ENCODE assay signal across 23 cellular contexts in the genomic region with DNA sequence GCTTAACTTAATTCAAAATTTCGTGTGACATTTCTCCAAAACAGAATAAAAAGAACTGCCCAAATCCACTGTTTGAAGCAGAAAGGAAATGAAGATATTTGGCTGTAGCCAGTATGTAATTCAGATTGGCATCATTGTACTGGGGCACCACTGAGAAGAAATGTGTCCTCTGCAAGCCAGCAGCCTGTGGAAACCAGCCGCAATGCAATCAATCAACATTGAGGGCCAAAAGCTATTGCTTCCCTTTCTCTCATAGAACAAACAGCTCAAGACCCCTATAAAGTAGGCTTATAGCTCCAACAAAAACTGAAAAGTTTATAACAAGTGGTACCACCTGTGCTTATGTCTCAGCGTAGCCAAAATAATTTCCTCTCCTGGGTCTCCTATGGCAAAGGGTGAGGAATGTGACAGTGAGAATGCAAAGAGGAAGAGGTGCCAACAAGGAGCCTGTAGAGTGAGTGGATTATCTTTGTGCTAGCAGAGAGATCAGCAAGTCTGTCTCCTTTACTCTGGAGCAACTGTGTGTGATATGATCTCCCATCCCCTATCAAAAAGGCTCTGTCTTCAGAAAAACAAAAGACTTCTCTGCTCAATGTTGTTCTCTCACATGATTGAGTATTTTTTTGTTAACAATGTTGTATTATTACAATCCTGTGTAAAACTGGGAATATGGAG.
DNase-seq lines count a peak whose midpoint lies in the region; FAIRE-seq and TF ChIP-seq lines count a peak whose summit lies in the region.
"Had no signal": no experiment of that assay in that cellular context is flagged by ENCODE, and none has a peak within 500 bp of the region (broad histone marks: within the 10 kb centered on the region; RNA-seq: fewer than 3 reads in every experiment).

No MANE protein-coding gene starts in this region.

- H3K27me3 ChIP-seq in ascending aorta, result no peaks in the 10 kb centered on the region
- H3K27me3 ChIP-seq in mesendoderm (ENCODE audit: insufficient read depth, low read length, poor library complexity), result no peaks in the 10 kb centered on the region

- no CpG with 5 or more reads among the region's 3 CpGs for WGBS in mesendoderm (ENCODE audit: extremely low coverage, insufficient coverage, low lambda C conversion rate)

- DNase-seq in D721Med (ENCODE audit: insufficient read length, low spot score) (no peak), ascending aorta (ENCODE audit: low spot score in 2 of 2) (no peak), mesendoderm (peak; percentile 88), substantia nigra (lab: John Stamatoyannopoulos, UW) (peak in 2 of 49 donors; percentile 3 to 32), iPS-NIHi11 (ENCODE audit: low spot score) (no peak), T-helper 9 cell (no peak)
- no peak for DNase-seq in activated CD4-positive, alpha-beta T cell treated with anti-CD3 and anti-CD28 coated beads, Interleukin-2, amount 10 ng/mL, durations not matched to agents 24 days and 14 days
- DNase-seq: ACHN; Calu3; CD4-positive, CD25-positive, alpha-beta regulatory T cell; DMS79 treated with DMSO at 0.1 percent for 48 hours; GM23248; HCEC 1CT; Kasumi-1; NCI-H1105 treated with DMSO at 0.1 percent for 48 hours; NCI-H1694 treated with DMSO at 0.1 percent for 48 hours; NCI-H2107; NCI-H2227 treated with DMSO at 0.1 percent for 48 hours; NK-92 treated with Interleukin-12 subunit alpha and Interleukin-12 subunit beta, amount 100 ng/mL, for 24 hours had no signal

- FAIRE-seq in D721Med (lab: Jason Lieb, UNC), result peak; percentile 69
- FAIRE-seq: HTR-8/SVneo had no signal

- H3K4me2 ChIP-seq in mesendoderm (ENCODE audit: low read length), result no peak overlapping the region

- H2AK5ac ChIP-seq in mesendoderm (ENCODE audit: low read length), result no peak overlapping the region

- H2BK5ac ChIP-seq in mesendoderm (ENCODE audit: low read length), result no peak overlapping the region

- H3K27ac Mint-ChIP-seq in activated CD4-positive, alpha-beta T cell treated with anti-CD3 and anti-CD28 coated beads, Interleukin-2, amount 10 ng/mL, durations not matched to agents 24 days and 14 days, result no peak overlapping the region
- H3K27ac Mint-ChIP-seq: B cell; CD4-positive, CD25-positive, alpha-beta regulatory T cell; IgD-negative memory B cell had no signal

- H3K56ac ChIP-seq in mesendoderm (ENCODE audit: low read length), result peak overlapping the region; percentile 12

- H3K27ac ChIP-seq in ascending aorta (peak overlapping the region; percentile 10 to 36), mesendoderm (ENCODE audit: low read depth, low read length) (no peak overlapping the region), substantia nigra (ENCODE audit: low read depth, low read length, poor library complexity, severe bottlenecking) (peak overlapping the region; percentile 91)
- H3K27ac ChIP-seq: GM23248, HL-60 had no signal

- H3K18ac ChIP-seq in mesendoderm (ENCODE audit: low read length), result no peak overlapping the region

- H3K23ac ChIP-seq in mesendoderm (ENCODE audit: low read length), result no peak overlapping the region

- H3K4me1 Mint-ChIP-seq in activated CD4-positive, alpha-beta T cell treated with anti-CD3 and anti-CD28 coated beads, Interleukin-2, amount 10 ng/mL, durations not matched to agents 24 days and 14 days, result no peaks in the 10 kb centered on the region
- H3K4me1 Mint-ChIP-seq: CD4-positive, CD25-positive, alpha-beta regulatory T cell had no signal

- no peak overlapping the region for H4K5ac ChIP-seq in mesendoderm (ENCODE audit: low read length)

- no peaks in the 10 kb centered on the region for H3K36me3 Mint-ChIP-seq in activated CD4-positive, alpha-beta T cell treated with anti-CD3 and anti-CD28 coated beads, Interleukin-2, amount 10 ng/mL, durations not matched to agents 24 days and 14 days (ENCODE audit: low read depth)
- H3K36me3 Mint-ChIP-seq: CD4-positive, CD25-positive, alpha-beta regulatory T cell; IgD-negative memory B cell had no signal

- H3K27me3 Mint-ChIP-seq in activated CD4-positive, alpha-beta T cell treated with anti-CD3 and anti-CD28 coated beads, Interleukin-2, amount 10 ng/mL, durations not matched to agents 24 days and 14 days, result no peaks in the 10 kb centered on the region
- H3K27me3 Mint-ChIP-seq: CD4-positive, CD25-positive, alpha-beta regulatory T cell had no signal

- no peak overlapping the region for H3K9ac ChIP-seq in mesendoderm (ENCODE audit: low read length)
- H3K9ac ChIP-seq: GM23248 had no signal

- H3K9me3 Mint-ChIP-seq in activated CD4-positive, alpha-beta T cell treated with anti-CD3 and anti-CD28 coated beads, Interleukin-2, amount 10 ng/mL, durations not matched to agents 24 days and 14 days, result no peaks in the 10 kb centered on the region

- no peak overlapping the region for H3K4me3 ChIP-seq in ascending aorta
- H3K4me3 ChIP-seq in mesendoderm (ENCODE audit: low read length), result no peak overlapping the region
- H3K4me3 ChIP-seq: GM23248 had no signal

- no peaks in the 10 kb centered on the region for H3K9me3 ChIP-seq in ascending aorta

- no peak overlapping the region for H3K4me3 Mint-ChIP-seq in activated CD4-positive, alpha-beta T cell treated with anti-CD3 and anti-CD28 coated beads, Interleukin-2, amount 10 ng/mL, durations not matched to agents 24 days and 14 days
- H3K4me3 Mint-ChIP-seq: B cell; CD4-positive, CD25-positive, alpha-beta regulatory T cell had no signal

- no peaks in the 10 kb centered on the region for H3K79me2 ChIP-seq in mesendoderm (ENCODE audit: control insufficient read depth, insufficient read depth, low read length)

- TF ChIP-seq CTCF in D721Med (IDR thresholded peaks at IDR 0.05; ENCODE audit: insufficient read depth, missing control alignments), result no peak
- no peak for TF ChIP-seq CTCF in ascending aorta (IDR thresholded peaks at IDR 0.05)

- H2BK120ac ChIP-seq in mesendoderm (ENCODE audit: low read depth, low read length), result no peak overlapping the region

- H4K8ac ChIP-seq in mesendoderm (ENCODE audit: low read depth, low read length), result no peak overlapping the region

- H3K4ac ChIP-seq in mesendoderm (ENCODE audit: low read depth, low read length), result no peak overlapping the region

- intact Hi-C loops in ascending aorta (cut with DNase I), result no loop called here
- intact Hi-C loops in activated CD4-positive, alpha-beta T cell treated with anti-CD3 and anti-CD28 coated beads, Interleukin-2, amount 10 ng/mL, durations not matched to agents 24 days and 14 days (cut with micrococcal nuclease), result no loop called here

- no peaks in the 10 kb centered on the region for H3K36me3 ChIP-seq in ascending aorta
- no peaks in the 10 kb centered on the region for H3K36me3 ChIP-seq in mesendoderm (ENCODE audit: control insufficient read depth, insufficient read depth, low read length)

- H3K4me1 ChIP-seq in ascending aorta (peaks cover 0 to 10% of the 10 kb centered on the region in 2 donors), mesendoderm (ENCODE audit: control insufficient read depth, low read depth, low read length) (peaks cover 7% of the 10 kb centered on the region)

- no peak overlapping the region for H2BK15ac ChIP-seq in mesendoderm (replicated peaks; ENCODE audit: low read depth)

- no peaks in the 10 kb centered on the region for H3K79me1 ChIP-seq in mesendoderm (ENCODE audit: low read length)
